Comparison of ENCODE assay signal across 20 cellular contexts in genomic region chr10:586151-586550, GRCh38.
DNase-seq lines count a peak whose midpoint lies in the region; ATAC-seq, FAIRE-seq and TF ChIP-seq lines count a peak whose summit lies in the region.
"Had no signal": no experiment of that assay in that cellular context is flagged by ENCODE, and none has a peak within 500 bp of the region (broad histone marks: within the 10 kb centered on the region; RNA-seq: fewer than 3 reads in every experiment).

No MANE protein-coding gene starts in this region.

- H3K4me1 Mint-ChIP-seq in astrocyte (ENCODE audit: low read depth, unreplicated experiment) (peaks cover 35% of the 10 kb centered on the region), nephron progenitor cell (peaks cover 82% of the 10 kb centered on the region)

- peaks cover under 1% of the 10 kb centered on the region for H3K4me1 ChIP-seq in astrocyte (ENCODE audit: insufficient read depth, low read length)

- no peak for ATAC-seq in Right ventricle myocardium superior (ENCODE audit: poor library complexity)
- ATAC-seq: PC-3 had no signal

- H3K36me3 Mint-ChIP-seq in astrocyte (ENCODE audit: low read depth, unreplicated experiment): peaks cover 11% of the 10 kb centered on the region
- no peaks in the 10 kb centered on the region for H3K36me3 Mint-ChIP-seq in nephron progenitor cell (ENCODE audit: low read depth)

- H3K27me3 Mint-ChIP-seq in astrocyte (ENCODE audit: low read depth, unreplicated experiment) (no peaks in the 10 kb centered on the region), nephron progenitor cell (ENCODE audit: low read depth, poor library complexity) (peaks cover 3% of the 10 kb centered on the region)

- H3K27me3 ChIP-seq in astrocyte (ENCODE audit: insufficient read depth, low read length): no peaks in the 10 kb centered on the region

- H3K4me3 Mint-ChIP-seq in astrocyte (ENCODE audit: unreplicated experiment) (no peak overlapping the region), nephron progenitor cell (no peak overlapping the region)
- H3K4me3 Mint-ChIP-seq: CD4-positive, alpha-beta T cell had no signal

- no peak for FAIRE-seq in astrocyte (lab: Jason Lieb, UNC)
- FAIRE-seq: A204.1, D721Med, GM12892, K562 had no signal

- no peak overlapping the region for H3K4me2 ChIP-seq in astrocyte (ENCODE audit: low read length)

- intact Hi-C loops in cardiac septum (cut with DNase I): loop anchor here (10.0 kb wide), 1 partner anchor 199 kb away; no protein-coding TSS in a partner anchor
- intact Hi-C loops in Right ventricle myocardium superior (cut with DNase I): loop anchor here (10.0 kb wide), 1 partner anchor 209 kb away; no protein-coding TSS in a partner anchor

- peaks cover 76% of the 10 kb centered on the region for H4K20me1 ChIP-seq in astrocyte (ENCODE audit: insufficient read depth, low read length)

- H2AFZ ChIP-seq in astrocyte (ENCODE audit: low read depth, low read length): no peak overlapping the region

- H3K36me3 ChIP-seq in astrocyte (ENCODE audit: insufficient read depth, low read length): no peaks in the 10 kb centered on the region

- TF ChIP-seq CTCF in astrocyte (IDR thresholded peaks at IDR 0.05; ENCODE audit: insufficient read depth, low read depth, low read length): no peak
- no peak for TF ChIP-seq CTCF in nephron progenitor cell (IDR thresholded peaks at IDR 0.05)

- H3K27ac ChIP-seq in astrocyte (ENCODE audit: low read depth, low read length): no peak overlapping the region

- H3K4me3 ChIP-seq in astrocyte (ENCODE audit: insufficient read depth, low read depth, low read length): no peak overlapping the region
- H3K4me3 ChIP-seq: K562 had no signal

- H3K9me3 ChIP-seq in astrocyte (ENCODE audit: insufficient read depth, low read depth, low read length): no peaks in the 10 kb centered on the region

- no peak overlapping the region for H3K9ac ChIP-seq in astrocyte (ENCODE audit: low read length)

- peak; percentile 61 for DNase-seq in cardiac septum (ENCODE audit: low spot score)
- no peak for DNase-seq in Right ventricle myocardium superior
- DNase-seq in astrocyte (ENCODE audit: low read depth): no peak
- no peak for DNase-seq in nephron progenitor cell
- no peak for DNase-seq in RPMI8226
- no peak for DNase-seq in activated T-cell treated with anti-CD3 and anti-CD28 coated beads, Interleukin-2, amount 50 U/mL, for 1 hour
- no peak for DNase-seq in AG08396 (ENCODE audit: low spot score)
- DNase-seq in CD1c-positive myeloid dendritic cell (ENCODE audit: extremely low spot score): no peak
- DNase-seq: AML-193; CD4-positive, alpha-beta T cell; DND-41; GDM1; NCI-H146; NCI-H2081 treated with DMSO at 0.1 percent for 48 hours; NCI-H524 treated with DMSO at 0.1 percent for 48 hours; PC-3 had no signal

- no peaks in the 10 kb centered on the region for H3K9me3 Mint-ChIP-seq in astrocyte (ENCODE audit: unreplicated experiment)
- no peaks in the 10 kb centered on the region for H3K9me3 Mint-ChIP-seq in nephron progenitor cell
- H3K9me3 Mint-ChIP-seq: CD4-positive, alpha-beta T cell had no signal

- peaks cover 93% of the 10 kb centered on the region for H3K79me2 ChIP-seq in astrocyte (ENCODE audit: insufficient read depth, low read length)

- peak overlapping the region; percentile 59 for H3K27ac Mint-ChIP-seq in astrocyte (ENCODE audit: unreplicated experiment)
- H3K27ac Mint-ChIP-seq in nephron progenitor cell: peak overlapping the region; percentile 88
- H3K27ac Mint-ChIP-seq: CD4-positive, alpha-beta T cell had no signal
